ENCODE assay signal across 16 cellular contexts in genomic region chr7:43491984-43492383, GRCh38.
DNase-seq lines count a peak whose midpoint lies in the region; ATAC-seq and TF ChIP-seq lines count a peak whose summit lies in the region.
"Had no signal": no experiment of that assay in that cellular context is flagged by ENCODE, and none has a peak within 500 bp of the region (broad histone marks: within the 10 kb centered on the region; RNA-seq: fewer than 3 reads in every experiment).

No MANE protein-coding gene starts in this region.

- intact Hi-C loops in MCF 10A (cut with micrococcal nuclease), result no loop called here
- intact Hi-C loops in breast epithelium (cut with DNase I; ENCODE audit: low total_unique reads), result no loop called here

- H3K27ac Mint-ChIP-seq in MCF 10A (ENCODE audit: low read depth, unreplicated experiment) (peak overlapping the region; percentile 13), osteocyte (ENCODE audit: unreplicated experiment) (no peak overlapping the region)
- H3K27ac Mint-ChIP-seq: activated CD8-positive, alpha-beta T cell treated with anti-CD3 and anti-CD28 coated beads for 36 hours; neural progenitor cell; type B pancreatic cell had no signal

- no peak overlapping the region for H3K27ac ChIP-seq in breast epithelium
- H3K27ac ChIP-seq: neural progenitor cell had no signal

- no peaks in the 10 kb centered on the region for H3K9me3 ChIP-seq in breast epithelium

- no peak for ATAC-seq in HG02623 (IDR thresholded peaks at IDR 0.05; ENCODE audit: unreplicated experiment)
- no peak for ATAC-seq in HG03135 (IDR thresholded peaks at IDR 0.05; ENCODE audit: unreplicated experiment)
- ATAC-seq: activated CD8-positive, alpha-beta T cell treated with anti-CD3 and anti-CD28 coated beads for 36 hours; left ventricle myocardium superior had no signal

- in situ Hi-C loops in astrocyte of the cerebellum (cut with HindIII; ENCODE audit: low sequenced_read_pairs), result no loop called here

- H3K4me3 ChIP-seq in breast epithelium (no peak overlapping the region), astrocyte of the cerebellum (ENCODE audit: low read depth, low read length) (no peak overlapping the region), foreskin fibroblast (ENCODE audit: low read depth in 1 of 2, low read length in 2 of 2) (no peak overlapping the region)
- H3K4me3 ChIP-seq: neural progenitor cell, smooth muscle cell had no signal

- no peaks in the 10 kb centered on the region for H3K27me3 ChIP-seq in breast epithelium
- H3K27me3 ChIP-seq: neural progenitor cell had no signal

- H3K36me3 ChIP-seq in breast epithelium, result no peaks in the 10 kb centered on the region
- H3K36me3 ChIP-seq: neural progenitor cell had no signal

- POLR2A ChIA-PET in MCF 10A (lab: Yijun Ruan, JAX), result interaction anchor here (0.6 to 2.3 kb wide), 6 partner anchors 10 to 1329 kb away, joined by 3 to 9 read pairs (median 4); partner anchors contain the start of gene STK17A

- no peaks in the 10 kb centered on the region for H3K4me1 ChIP-seq in breast epithelium

- DNase-seq in MCF 10A (ENCODE audit: unreplicated experiment) (peak; percentile 86), breast epithelium (ENCODE audit: low spot score in 2 of 2) (no peak), astrocyte of the cerebellum (ENCODE audit: low read depth) (peak; percentile 72), foreskin fibroblast (peak; percentile 60 to 82), osteocyte (ENCODE audit: extremely low spot score, unreplicated experiment) (no peak)
- no peak for DNase-seq in effector CD4-positive, alpha-beta T cell
- DNase-seq: activated CD8-positive, alpha-beta T cell treated with anti-CD3 and anti-CD28 coated beads for 36 hours; activated effector memory CD4-positive, alpha-beta T cell treated with anti-CD3 and anti-CD28 coated beads, Interleukin-2, amount 50 U/mL, for 16 hours; DMS 273 treated with DMSO at 0.1 percent for 48 hours; left ventricle myocardium superior; NCI-H1694 had no signal

- H3K4me3 Mint-ChIP-seq in MCF 10A (ENCODE audit: unreplicated experiment), result no peak overlapping the region
- no peak overlapping the region for H3K4me3 Mint-ChIP-seq in osteocyte (ENCODE audit: unreplicated experiment)
- H3K4me3 Mint-ChIP-seq: activated CD8-positive, alpha-beta T cell treated with anti-CD3 and anti-CD28 coated beads for 36 hours; neural progenitor cell; type B pancreatic cell had no signal

- no peak for TF ChIP-seq POLR2A in breast epithelium (IDR thresholded peaks at IDR 0.05)

- no peaks in the 10 kb centered on the region for H3K9me3 Mint-ChIP-seq in MCF 10A (ENCODE audit: unreplicated experiment)
- no peaks in the 10 kb centered on the region for H3K9me3 Mint-ChIP-seq in osteocyte (ENCODE audit: unreplicated experiment)
- H3K9me3 Mint-ChIP-seq: activated CD8-positive, alpha-beta T cell treated with anti-CD3 and anti-CD28 coated beads for 36 hours; neural progenitor cell; type B pancreatic cell had no signal

- H3K27me3 Mint-ChIP-seq in MCF 10A (ENCODE audit: insufficient read depth, unreplicated experiment) (peaks cover 17% of the 10 kb centered on the region), osteocyte (ENCODE audit: unreplicated experiment) (peaks cover 24% of the 10 kb centered on the region)

- H3K36me3 Mint-ChIP-seq in MCF 10A (ENCODE audit: insufficient read depth, unreplicated experiment) (no peaks in the 10 kb centered on the region), osteocyte (ENCODE audit: unreplicated experiment) (no peaks in the 10 kb centered on the region)
- H3K36me3 Mint-ChIP-seq: neural progenitor cell, type B pancreatic cell had no signal

- no TSS peak for BruUV-seq in MCF 10A (replicated peaks; lab: Mats Ljungman, UMichigan)

- CTCF ChIA-PET in MCF 10A (lab: Yijun Ruan, JAX), result no interaction called here

- TF ChIP-seq CTCF in MCF 10A (IDR thresholded peaks at IDR 0.05; ENCODE audit: unreplicated experiment) (no peak), breast epithelium (IDR thresholded peaks at IDR 0.05) (no peak), astrocyte of the cerebellum (IDR thresholded peaks at IDR 0.05; ENCODE audit: low read depth, low read length, missing control alignments) (no peak), foreskin fibroblast (IDR thresholded peaks at IDR 0.05; ENCODE audit: low read depth, low read length) (no peak), osteocyte (IDR thresholded peaks at IDR 0.05) (no peak)

- H3K4me1 Mint-ChIP-seq in MCF 10A (ENCODE audit: insufficient read depth, unreplicated experiment), result peaks cover 20% of the 10 kb centered on the region
- peaks cover 23% of the 10 kb centered on the region for H3K4me1 Mint-ChIP-seq in osteocyte (ENCODE audit: unreplicated experiment)
- H3K4me1 Mint-ChIP-seq: neural progenitor cell had no signal

Comparison
In these comparisons a context has a peak if more than half of its experiments do, and no peak if none do; other contexts are left out.
1. DNase-seq: peak in MCF 10A (single experiment), astrocyte of the cerebellum (single experiment) and foreskin fibroblast (2 of 2); none in breast epithelium (0 of 2), effector CD4-positive, alpha-beta T cell (single experiment) and osteocyte (single experiment).